In the genomic region with DNA sequence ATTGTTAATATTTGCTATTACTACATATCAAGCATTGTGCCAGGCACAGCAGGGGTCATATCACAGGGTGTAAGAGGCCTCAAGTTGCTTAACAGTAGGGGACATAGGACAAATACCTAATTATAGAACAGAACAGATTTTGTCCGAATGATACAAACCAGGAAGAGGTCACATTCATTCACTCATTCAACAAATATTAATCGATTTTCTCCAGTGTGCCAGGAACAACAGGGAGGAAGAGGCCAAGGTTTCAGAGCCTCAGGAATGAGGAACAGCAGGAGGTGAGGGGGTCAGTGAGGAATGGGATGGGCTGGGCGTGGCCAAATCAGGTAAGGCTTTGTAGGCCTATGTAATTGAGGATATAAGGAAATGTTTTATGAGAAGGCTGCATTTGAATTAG, we compare ENCODE assay signal across 17 cellular contexts. TPM values are rescaled to one million over a fixed set of nuclear protein-coding genes. Genes with fewer than 3 reads are reported as not detected.
DNase-seq lines count a peak whose midpoint lies in the region; ATAC-seq and TF ChIP-seq lines count a peak whose summit lies in the region.
"Had no signal": no experiment of that assay in that cellular context is flagged by ENCODE, and none has a peak within 500 bp of the region (broad histone marks: within the 10 kb centered on the region; RNA-seq: fewer than 3 reads in every experiment).

No MANE protein-coding gene starts in this region.

- peak; percentile 69 for DNase-seq in H7
- DNase-seq in NCI-H69 (lab: John Stamatoyannopoulos, UW), result peak; percentile 2
- DNase-seq in iPS-NIHi11 (ENCODE audit: low spot score), result peak; percentile 49
- peak; percentile 21 to 61 (median 60) for DNase-seq in mucosa of descending colon
- DNase-seq in activated effector memory CD4-positive, alpha-beta T cell treated with Interleukin-2 at 50 U/mL for 16 hours, result no peak
- DNase-seq in stimulated activated CD4-positive, alpha-beta T cell treated with anti-CD3 and anti-CD28 coated beads, Interleukin-4, amount 100 ng/mL, for 24 hours, result no peak
- DNase-seq in stimulated activated CD4-positive, alpha-beta T cell treated with anti-CD3 and anti-CD28 coated beads, Interleukin-15, amount 100 ng/mL, for 24 hours, result no peak
- DNase-seq in DMS153 treated with DMSO at 0.1 percent for 48 hours (lab: John Stamatoyannopoulos, UW; ENCODE audit: unreplicated experiment), result no peak
- DNase-seq: C1 segment of cervical spinal cord, MV-4-11, NCI-H1436 treated with DMSO at 0.1 percent for 48 hours, NCI-H510A treated with DMSO at 0.1 percent for 48 hours had no signal

- H3K9me3 ChIP-seq in mucosa of descending colon, result no peaks in the 10 kb centered on the region
- H3K9me3 ChIP-seq: A549, HAP-1 had no signal

- H3K4me3 ChIP-seq in H7 (ENCODE audit: insufficient read depth, low read depth, low read length) (no peak overlapping the region), mucosa of descending colon (no peak overlapping the region)
- H3K4me3 ChIP-seq: A549, HAP-1, K562 had no signal

- H3K36me3 ChIP-seq in H7 (replicated peaks; ENCODE audit: control insufficient read depth, insufficient read depth, low read length), result no peaks in the 10 kb centered on the region
- H3K36me3 ChIP-seq in mucosa of descending colon (ENCODE audit: low read depth), result no peaks in the 10 kb centered on the region
- H3K36me3 ChIP-seq: HAP-1 had no signal

- H3K4me1 ChIP-seq in mucosa of descending colon (ENCODE audit: low read depth), result peaks cover 4% of the 10 kb centered on the region
- H3K4me1 ChIP-seq: A549, HAP-1 had no signal

- no peak for TF ChIP-seq CTCF in mucosa of descending colon (IDR thresholded peaks at IDR 0.05)

- no peaks in the 10 kb centered on the region for H3K27me3 ChIP-seq in H7 (ENCODE audit: control insufficient read depth, insufficient read depth, low read length)

- peak; percentile 74 for ATAC-seq in mucosa of descending colon
- ATAC-seq: A549, K562, Panc1 had no signal

- intact Hi-C loops in mucosa of descending colon (cut with DNase I, micrococcal nuclease), result no loop called here

RNA-seq across cellular contexts. Expression of a gene that starts 11.2 kb away (rescaled TPM):
- 6.7 and 7.6 TPM in 2 replicates for total RNA-seq in H7 (2014; rRNA removed; shearing (Covaris generic))
- not detected for total RNA-seq in mucosa of descending colon
- total RNA-seq: SK-MEL-5 had no signal

RNA-seq across cellular contexts. Expression of a gene that starts 25.9 kb away (rescaled TPM):
- total RNA-seq in H7 (2014; rRNA removed; shearing (Covaris generic)), result 1.7 and 2.6 TPM in 2 replicates
- total RNA-seq in mucosa of descending colon, result 1 to 10 TPM; 7.4 to 8.5 (median 7.8) TPM

RNA-seq across cellular contexts. Expression of a gene that starts 53.0 kb away (rescaled TPM):
- total RNA-seq in H7 (2014; rRNA removed; shearing (Covaris generic)), result 9.8 and 11.5 TPM in 2 replicates
- 1 to 10 TPM; 6.6 to 9.5 (median 6.7) TPM for total RNA-seq in mucosa of descending colon

Comparison
In these comparisons a context has a peak if more than half of its experiments do, and no peak if none do; other contexts are left out.
1. DNase-seq: peak in H7 (single experiment), NCI-H69 (single experiment), iPS-NIHi11 (single experiment) and mucosa of descending colon (3 of 3); none in activated effector memory CD4-positive, alpha-beta T cell treated with Interleukin-2 at 50 U/mL for 16 hours (single experiment), stimulated activated CD4-positive, alpha-beta T cell treated with anti-CD3 and anti-CD28 coated beads, Interleukin-4, amount 100 ng/mL, for 24 hours (single experiment), stimulated activated CD4-positive, alpha-beta T cell treated with anti-CD3 and anti-CD28 coated beads, Interleukin-15, amount 100 ng/mL, for 24 hours (single experiment) and DMS153 treated with DMSO at 0.1 percent for 48 hours (single experiment).